Comparison of ENCODE assay signal across 8 cellular contexts in genomic region chr2:85852979-85853498, GRCh38. TPM values are rescaled to one million over a fixed set of nuclear protein-coding genes. Genes with fewer than 3 reads are reported as not detected.
A peak's percentile ranks its signal among the peaks of the same experiment; 100 is the strongest.
DNase-seq lines count a peak whose midpoint lies in the region; ATAC-seq and TF ChIP-seq lines count a peak whose summit lies in the region.

No MANE protein-coding gene starts in this region.

- no TSS peak for BruUV-seq in PC-3 (replicated peaks; lab: Mats Ljungman, UMichigan)
- no TSS peak for BruUV-seq in PC-9 (replicated peaks; lab: Mats Ljungman, UMichigan)

- H3K9me3 ChIP-seq in PC-3 (ENCODE audit: low read length): no peaks in the 10 kb centered on the region
- no peaks in the 10 kb centered on the region for H3K9me3 ChIP-seq in PC-9 (ENCODE audit: insufficient read depth, low read depth)

- peak; percentile 55 for ATAC-seq in GM19035 (IDR thresholded peaks at IDR 0.05; ENCODE audit: unreplicated experiment)
- peak; percentile 74 for ATAC-seq in HG03135 (IDR thresholded peaks at IDR 0.05; ENCODE audit: unreplicated experiment)
- no peak for ATAC-seq in PC-3

- no peaks in the 10 kb centered on the region for H3K27me3 ChIP-seq in PC-3 (ENCODE audit: low read length)
- no peaks in the 10 kb centered on the region for H3K27me3 ChIP-seq in PC-9 (ENCODE audit: insufficient read depth, low read depth)

- no peak overlapping the region for H2AFZ ChIP-seq in PC-3 (ENCODE audit: low read length)
- H2AFZ ChIP-seq in PC-9: no peak overlapping the region

- H3K9ac ChIP-seq in PC-3 (ENCODE audit: low read length): no peak overlapping the region

- TF ChIP-seq CTCF in fibroblast of the aortic adventitia (IDR thresholded peaks at IDR 0.05; ENCODE audit: insufficient read depth, low read length) (no peak), PC-3 (conservative IDR thresholded peaks at IDR 0.05; ENCODE audit: low read depth, low read length) (no peak), PC-9 (conservative IDR thresholded peaks at IDR 0.05) (no peak)

- H3K4me1 ChIP-seq in PC-3 (ENCODE audit: insufficient read depth, low read length): 0 out of 2 replicates have a peak, but pooled peaks cover 3% of the 10 kb centered on the region
- no peaks in the 10 kb centered on the region for H3K4me1 ChIP-seq in PC-9 (replicated peaks; ENCODE audit: insufficient read depth)

- no peak overlapping the region for H3K27ac ChIP-seq in PC-3 (ENCODE audit: low read length)
- no peak overlapping the region for H3K27ac ChIP-seq in PC-9

- intact Hi-C loops in PC-3 (cut with micrococcal nuclease): no loop called here
- intact Hi-C loops in PC-9 (cut with micrococcal nuclease; ENCODE audit: unreplicated experiment): no loop called here

- H3K9me2 ChIP-seq in PC-3 (replicated peaks; ENCODE audit: low read length) (no peaks in the 10 kb centered on the region), PC-9 (ENCODE audit: insufficient read depth) (no peaks in the 10 kb centered on the region)

- H3K4me2 ChIP-seq in PC-3 (ENCODE audit: low read length) (no peak overlapping the region), PC-9 (no peak overlapping the region)

- peak; percentile 57 to 64 for DNase-seq in activated CD4-positive, alpha-beta T cell treated with anti-CD3 and anti-CD28 coated beads, Interleukin-2, amount 50 U/mL, for 48 hours
- peak; percentile 45 for DNase-seq in fibroblast of the aortic adventitia (ENCODE audit: low read depth)
- peak; percentile 54 for DNase-seq in stimulated activated CD8-positive, alpha-beta memory T cell treated with anti-CD3 and anti-CD28 coated beads, Interleukin-12 subunit alpha, Interleukin-12 subunit beta, amount 100 ng/mL, for 4 hours (ENCODE audit: low read depth)
- no peak for DNase-seq in H4 (ENCODE audit: low spot score)
- DNase-seq in PC-3: no peak
- no peak for DNase-seq in PC-9

- POLR2A ChIA-PET in PC-3 (lab: Charles Lee; ENCODE audit: unreplicated experiment): no interaction called here
- POLR2A ChIA-PET in PC-9 (lab: Charles Lee; ENCODE audit: unreplicated experiment): no interaction called here

- H3K4me3 ChIP-seq in fibroblast of the aortic adventitia (ENCODE audit: low read depth, low read length) (no peak overlapping the region), PC-3 (ENCODE audit: low read length) (no peak overlapping the region), PC-9 (no peak overlapping the region)

- H3F3A ChIP-seq in PC-3 (ENCODE audit: low read length, unreplicated experiment) (no peaks in the 10 kb centered on the region), PC-9 (ENCODE audit: insufficient read depth, low read depth) (no peaks in the 10 kb centered on the region)

- H4K20me1 ChIP-seq in PC-3 (ENCODE audit: low read length): no peaks in the 10 kb centered on the region
- no peaks in the 10 kb centered on the region for H4K20me1 ChIP-seq in PC-9 (ENCODE audit: insufficient read depth)

- CTCF ChIA-PET in PC-3 (lab: Charles Lee) (no interaction called here), PC-9 (lab: Charles Lee) (no interaction called here)

- H3K79me2 ChIP-seq in PC-3 (ENCODE audit: low read length) (no peaks in the 10 kb centered on the region), PC-9 (ENCODE audit: low read depth) (no peaks in the 10 kb centered on the region)

- H3K36me3 ChIP-seq in PC-3 (ENCODE audit: low read depth, low read length) (no peaks in the 10 kb centered on the region), PC-9 (ENCODE audit: low read depth) (no peaks in the 10 kb centered on the region; the same call in 1 of the 2 replicates)

RNA-seq across cellular contexts. Expression of gene ST3GAL5, which starts 35.8 kb away (rescaled TPM):
- total RNA-seq in fibroblast of the aortic adventitia (ENCODE audit: low replicate concordance) (19.4 and 87.6 TPM in 2 replicates), PC-3 (2014; rRNA removed) (0.87 and 0.98 TPM in 2 replicates), PC-9 (2021) (5.9 and 7.2 TPM in 2 replicates)
- total RNA-seq in H4 (2014; rRNA removed; shearing (Covaris generic)): 17.7 TPM in 2 replicates

Comparison
In these comparisons a context has a peak if more than half of its experiments do, and no peak if none do; other contexts are left out.
1. DNase-seq: peak in activated CD4-positive, alpha-beta T cell treated with anti-CD3 and anti-CD28 coated beads, Interleukin-2, amount 50 U/mL, for 48 hours (2 of 2), fibroblast of the aortic adventitia (single experiment) and stimulated activated CD8-positive, alpha-beta memory T cell treated with anti-CD3 and anti-CD28 coated beads, Interleukin-12 subunit alpha, Interleukin-12 subunit beta, amount 100 ng/mL, for 4 hours (single experiment); none in H4 (single experiment), PC-3 (single experiment) and PC-9 (0 of 2).